Comparison of ENCODE assay signal across 8 cellular contexts in the genomic region with DNA sequence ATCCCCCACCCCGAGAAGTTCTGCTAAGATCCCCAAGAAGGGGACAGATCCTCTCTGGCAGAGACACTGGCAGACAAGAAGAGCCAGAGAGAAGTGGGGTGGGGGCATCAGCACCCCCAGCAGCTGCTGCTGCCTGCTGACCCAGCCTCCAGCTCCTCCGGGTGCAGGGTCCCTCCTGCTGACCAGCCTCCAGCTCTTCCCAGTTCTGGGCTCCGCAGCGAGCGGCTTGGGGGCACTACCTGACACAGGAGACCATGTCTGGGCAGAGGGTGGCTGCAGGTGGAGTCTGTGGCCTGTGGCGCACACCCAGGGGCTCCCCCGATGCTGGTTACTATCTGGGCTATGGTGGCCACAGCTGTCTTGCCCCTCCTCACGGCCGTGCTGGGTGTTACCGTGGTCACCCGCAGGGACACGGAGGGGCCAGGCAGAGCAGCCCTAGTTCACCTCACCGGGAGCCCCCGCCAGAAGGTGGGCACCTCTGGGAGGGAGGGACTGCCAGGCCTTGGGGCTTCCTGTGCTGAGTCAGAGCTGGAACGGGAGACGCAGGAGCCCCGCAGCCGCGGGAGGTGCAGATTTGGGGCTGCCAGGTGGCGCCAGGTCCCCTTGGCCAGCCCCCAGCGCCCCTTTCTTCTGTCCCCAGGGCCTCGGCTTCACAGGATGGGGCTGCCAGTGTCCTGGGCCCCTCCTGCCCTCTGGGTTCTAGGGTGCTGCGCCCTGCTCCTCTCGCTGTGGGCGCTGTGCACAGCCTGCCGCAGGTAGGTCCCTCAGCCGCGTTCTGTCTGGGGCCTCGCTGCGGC.
DNase-seq lines count a peak whose midpoint lies in the region; ATAC-seq and TF ChIP-seq lines count a peak whose summit lies in the region.

No MANE protein-coding gene starts in this region.

- no peak for ATAC-seq in GM21367 (IDR thresholded peaks at IDR 0.05; ENCODE audit: unreplicated experiment)
- no peak for ATAC-seq in HG03139 (IDR thresholded peaks at IDR 0.05; ENCODE audit: unreplicated experiment)

- peak; percentile 65 for DNase-seq in T-helper 9 cell
- peak; percentile 48 for DNase-seq in effector CD8-positive, alpha-beta T cell (lab: John Stamatoyannopoulos, UW)
- DNase-seq in stimulated activated CD4-positive, alpha-beta T cell treated with anti-CD3 and anti-CD28 coated beads, Interleukin-4, amount 100 ng/mL, for 24 hours, result peak; percentile 40
- DNase-seq in GDM1 (lab: John Stamatoyannopoulos, UW), result no peak
- DNase-seq in AG08395 (ENCODE audit: low spot score), result no peak

- TF ChIP-seq POLR2A in GM19193 (IDR thresholded peaks at IDR 0.05; ENCODE audit: extremely low read depth, insufficient read depth, insufficient read length), result peak; percentile 42

Comparison
In these comparisons a context has a peak if more than half of its experiments do, and no peak if none do; other contexts are left out.
1. DNase-seq: peak in T-helper 9 cell (single experiment), effector CD8-positive, alpha-beta T cell (single experiment) and stimulated activated CD4-positive, alpha-beta T cell treated with anti-CD3 and anti-CD28 coated beads, Interleukin-4, amount 100 ng/mL, for 24 hours (single experiment); none in GDM1 (single experiment) and AG08395 (single experiment).